Comparison of ENCODE assay signal across 1 cellular context in genomic region chr10:46554166-46554781, GRCh38.
TF ChIP-seq lines count a peak whose summit lies in the region.

No MANE protein-coding gene starts in this region.

TF ChIP-seq in GM23338, 12 proteins besides CTCF, POLR2A, EP300 and RAD21 (continued from another document):
- no peak for TF ChIP-seq ZNF462 (CRISPR knock-in tag; IDR thresholded peaks at IDR 0.05)
- no peak for TF ChIP-seq JUNB (IDR thresholded peaks at IDR 0.05; ENCODE audit: unreplicated experiment)
- TF ChIP-seq REST (IDR thresholded peaks at IDR 0.05; ENCODE audit: unreplicated experiment), result no peak
- no peak for TF ChIP-seq POLR2AphosphoS5 (IDR thresholded peaks at IDR 0.05; ENCODE audit: low read depth)
- TF ChIP-seq EZH2 (IDR thresholded peaks at IDR 0.05; ENCODE audit: low read depth, unreplicated experiment), result no peak
- no peak for TF ChIP-seq NANOG (IDR thresholded peaks at IDR 0.05; ENCODE audit: borderline replicate concordance)
- TF ChIP-seq STAT1 (IDR thresholded peaks at IDR 0.05; ENCODE audit: unreplicated experiment), result no peak
